ENCODE assay signal across 1 cellular context in the genomic region with DNA sequence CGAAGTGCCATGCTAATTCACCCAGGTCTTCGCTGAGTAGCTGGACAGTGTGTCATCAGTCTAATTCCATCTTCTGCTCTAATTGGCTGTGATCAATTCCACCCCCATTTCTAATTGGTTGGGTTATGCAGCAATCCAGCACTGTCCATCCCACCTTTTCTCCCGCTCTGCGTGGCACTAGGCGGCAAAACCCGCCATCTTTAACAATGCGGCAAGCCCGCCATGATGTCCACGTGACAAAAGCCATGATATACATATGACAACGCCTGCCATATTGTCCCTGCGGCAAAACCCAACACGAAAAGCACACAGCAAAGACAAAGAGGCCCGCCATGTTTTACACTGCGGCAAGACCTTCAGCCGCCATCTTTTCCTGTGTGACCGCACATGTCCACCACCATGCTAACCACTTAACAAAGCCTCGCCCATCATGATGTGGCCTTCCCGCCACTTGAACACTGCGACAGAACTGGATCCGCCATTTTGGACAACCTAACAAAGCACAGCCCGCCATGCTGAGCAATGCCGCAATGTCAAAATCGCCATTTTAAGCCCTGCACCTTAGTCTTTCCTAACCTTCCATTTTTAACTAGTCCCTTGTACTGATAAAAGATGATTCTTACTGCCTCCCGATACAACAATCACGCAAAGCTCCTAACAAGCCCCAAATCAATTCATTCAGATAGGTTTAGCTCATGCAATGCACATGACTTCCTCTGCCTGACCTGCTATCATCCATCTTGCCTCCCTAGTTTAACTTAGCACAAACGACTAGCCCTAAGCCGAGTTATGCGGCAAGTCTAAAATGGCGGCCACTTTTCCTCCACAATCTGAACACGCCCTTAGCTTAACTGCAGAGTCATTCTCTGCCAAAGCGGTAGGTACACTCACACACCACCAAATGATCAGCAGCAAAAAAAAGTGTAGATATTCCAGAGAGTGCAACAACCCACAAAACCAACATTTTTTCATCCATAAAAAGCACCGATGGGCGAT.
TF ChIP-seq lines count a peak whose summit lies in the region.

No MANE protein-coding gene starts in this region.

TF ChIP-seq in HEK293, 187 proteins besides CTCF, POLR2A, EP300 and RAD21 (continued from another document):
- TF ChIP-seq, protein P1, sequence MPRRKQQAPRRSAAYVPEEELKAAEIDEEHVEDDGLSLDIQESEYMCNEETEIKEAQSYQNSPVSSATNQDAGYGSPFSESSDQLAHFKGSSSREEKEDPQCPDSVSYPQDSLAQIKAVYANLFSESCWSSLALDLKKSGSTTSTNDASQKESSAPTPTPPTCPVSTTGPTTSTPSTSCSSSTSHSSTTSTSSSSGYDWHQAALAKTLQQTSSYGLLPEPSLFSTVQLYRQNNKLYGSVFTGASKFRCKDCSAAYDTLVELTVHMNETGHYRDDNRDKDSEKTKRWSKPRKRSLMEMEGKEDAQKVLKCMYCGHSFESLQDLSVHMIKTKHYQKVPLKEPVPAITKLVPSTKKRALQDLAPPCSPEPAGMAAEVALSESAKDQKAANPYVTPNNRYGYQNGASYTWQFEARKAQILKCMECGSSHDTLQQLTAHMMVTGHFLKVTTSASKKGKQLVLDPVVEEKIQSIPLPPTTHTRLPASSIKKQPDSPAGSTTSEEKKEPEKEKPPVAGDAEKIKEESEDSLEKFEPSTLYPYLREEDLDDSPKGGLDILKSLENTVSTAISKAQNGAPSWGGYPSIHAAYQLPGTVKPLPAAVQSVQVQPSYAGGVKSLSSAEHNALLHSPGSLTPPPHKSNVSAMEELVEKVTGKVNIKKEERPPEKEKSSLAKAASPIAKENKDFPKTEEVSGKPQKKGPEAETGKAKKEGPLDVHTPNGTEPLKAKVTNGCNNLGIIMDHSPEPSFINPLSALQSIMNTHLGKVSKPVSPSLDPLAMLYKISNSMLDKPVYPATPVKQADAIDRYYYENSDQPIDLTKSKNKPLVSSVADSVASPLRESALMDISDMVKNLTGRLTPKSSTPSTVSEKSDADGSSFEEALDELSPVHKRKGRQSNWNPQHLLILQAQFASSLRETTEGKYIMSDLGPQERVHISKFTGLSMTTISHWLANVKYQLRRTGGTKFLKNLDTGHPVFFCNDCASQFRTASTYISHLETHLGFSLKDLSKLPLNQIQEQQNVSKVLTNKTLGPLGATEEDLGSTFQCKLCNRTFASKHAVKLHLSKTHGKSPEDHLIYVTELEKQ (tag by site-specific recombination; IDR thresholded peaks at IDR 0.05; ENCODE audit: borderline replicate concordance): peak; percentile 48; the same call in 1 of the 2 replicates
- TF ChIP-seq ZNF140 (tag by site-specific recombination; IDR thresholded peaks at IDR 0.05): no peak; the same call in 1 of the 2 replicates
- peak; percentile 59; the same call in 1 of the 2 replicates for TF ChIP-seq EGR2 (tag by site-specific recombination; IDR thresholded peaks at IDR 0.05; ENCODE audit: low read depth)
- TF ChIP-seq ZNF335 (tag by site-specific recombination; conservative IDR thresholded peaks at IDR 0.05): peak; percentile 39; the same call in 1 of the 2 replicates
- no peak for TF ChIP-seq ZNF132 (tag by site-specific recombination; IDR thresholded peaks at IDR 0.05; ENCODE audit: borderline replicate concordance)
- no peak for TF ChIP-seq ZNF777 (tag by site-specific recombination; IDR thresholded peaks at IDR 0.05; ENCODE audit: borderline replicate concordance)
- TF ChIP-seq, protein P2, sequence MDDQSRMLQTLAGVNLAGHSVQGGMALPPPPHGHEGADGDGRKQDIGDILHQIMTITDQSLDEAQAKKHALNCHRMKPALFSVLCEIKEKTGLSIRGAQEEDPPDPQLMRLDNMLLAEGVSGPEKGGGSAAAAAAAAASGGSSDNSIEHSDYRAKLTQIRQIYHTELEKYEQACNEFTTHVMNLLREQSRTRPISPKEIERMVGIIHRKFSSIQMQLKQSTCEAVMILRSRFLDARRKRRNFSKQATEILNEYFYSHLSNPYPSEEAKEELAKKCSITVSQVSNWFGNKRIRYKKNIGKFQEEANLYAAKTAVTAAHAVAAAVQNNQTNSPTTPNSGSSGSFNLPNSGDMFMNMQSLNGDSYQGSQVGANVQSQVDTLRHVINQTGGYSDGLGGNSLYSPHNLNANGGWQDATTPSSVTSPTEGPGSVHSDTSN (CRISPR knock-in tag; IDR thresholded peaks at IDR 0.05): peak; percentile 65; the same call in 1 of the 2 replicates
- no peak; the same call in 1 of the 2 replicates for TF ChIP-seq GLIS2 (tag by site-specific recombination; IDR thresholded peaks at IDR 0.05)
- TF ChIP-seq IKZF3 (tag by site-specific recombination; IDR thresholded peaks at IDR 0.05): peak; percentile 82; the same call in 1 of the 2 replicates
- TF ChIP-seq, protein P3, sequence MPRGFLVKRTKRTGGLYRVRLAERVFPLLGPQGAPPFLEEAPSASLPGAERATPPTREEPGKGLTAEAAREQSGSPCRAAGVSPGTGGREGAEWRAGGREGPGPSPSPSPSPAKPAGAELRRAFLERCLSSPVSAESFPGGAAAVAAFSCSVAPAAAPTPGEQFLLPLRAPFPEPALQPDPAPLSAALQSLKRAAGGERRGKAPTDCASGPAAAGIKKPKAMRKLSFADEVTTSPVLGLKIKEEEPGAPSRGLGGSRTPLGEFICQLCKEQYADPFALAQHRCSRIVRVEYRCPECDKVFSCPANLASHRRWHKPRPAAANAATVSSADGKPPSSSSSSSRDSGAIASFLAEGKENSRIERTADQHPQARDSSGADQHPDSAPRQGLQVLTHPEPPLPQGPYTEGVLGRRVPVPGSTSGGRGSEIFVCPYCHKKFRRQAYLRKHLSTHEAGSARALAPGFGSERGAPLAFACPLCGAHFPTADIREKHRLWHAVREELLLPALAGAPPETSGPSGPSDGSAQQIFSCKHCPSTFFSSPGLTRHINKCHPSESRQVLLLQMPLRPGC (tag by site-specific recombination; IDR thresholded peaks at IDR 0.05): peak; percentile 79
- TF ChIP-seq ZNF785 (tag by site-specific recombination; IDR thresholded peaks at IDR 0.05): no peak
- no peak for TF ChIP-seq ZNF529 (tag by site-specific recombination; IDR thresholded peaks at IDR 0.05; ENCODE audit: insufficient replicate concordance)
